In genomic region chr10:61986788-61987187, GRCh38 we compare ENCODE assay signal across 13 cellular contexts.
DNase-seq lines count a peak whose midpoint lies in the region; ATAC-seq and TF ChIP-seq lines count a peak whose summit lies in the region.
"Had no signal": no experiment of that assay in that cellular context is flagged by ENCODE, and none has a peak within 500 bp of the region (broad histone marks: within the 10 kb centered on the region; RNA-seq: fewer than 3 reads in every experiment).

No MANE protein-coding gene starts in this region.

- no peak overlapping the region for H3K14ac ChIP-seq in H9 (ENCODE audit: insufficient read depth, low read length)

- no peak overlapping the region for H2AK5ac ChIP-seq in H9 (ENCODE audit: insufficient read length, low read length)

- H2BK15ac ChIP-seq in H9 (ENCODE audit: low read depth, low read length): no peak overlapping the region

- no peaks in the 10 kb centered on the region for H3K27me3 Mint-ChIP-seq in H9 (ENCODE audit: low read depth)
- H3K27me3 Mint-ChIP-seq in activated naive CD8-positive, alpha-beta T cell treated with anti-CD3 and anti-CD28 coated beads for 36 hours: no peaks in the 10 kb centered on the region
- H3K27me3 Mint-ChIP-seq in naive thymus-derived CD8-positive, alpha-beta T cell: no peaks in the 10 kb centered on the region

- H3K27me3 ChIP-seq in BLaER1 (no peaks in the 10 kb centered on the region), H9 (ENCODE audit: insufficient read depth, low read length) (no peaks in the 10 kb centered on the region)
- H3K27me3 ChIP-seq: dorsolateral prefrontal cortex, suprapubic skin had no signal

- no peak overlapping the region for H4K91ac ChIP-seq in H9 (ENCODE audit: insufficient read length, low read depth, low read length)

- H4K8ac ChIP-seq in H9 (replicated peaks; ENCODE audit: insufficient read length, low read depth, low read length): no peak overlapping the region

- TF ChIP-seq CTCF in H9 (conservative IDR thresholded peaks at IDR 0.05): no peak

- no peak overlapping the region for H2BK20ac ChIP-seq in H9 (ENCODE audit: low read depth, low read length, poor library complexity, severe bottlenecking)

- DNase-seq in H9 (no peak), middle frontal gyrus (ENCODE audit: extremely low spot score, low spot score) (no peak), inferior parietal cortex (ENCODE audit: extremely low spot score) (no peak), T1000 (lab: John Stamatoyannopoulos, UW) (no peak), amniotic stem cell (lab: John Stamatoyannopoulos, UW) (no peak)
- no peak for DNase-seq in activated naive CD8-positive, alpha-beta T cell treated with anti-CD3 and anti-CD28 coated beads for 36 hours
- DNase-seq in naive thymus-derived CD8-positive, alpha-beta T cell: no peak
- DNase-seq: dorsolateral prefrontal cortex; lower lobe of right lung; NCI-H2171 treated with DMSO at 0.1 percent for 48 hours; stimulated activated CD4-positive, alpha-beta T cell treated with anti-CD3 and anti-CD28 coated beads, Interleukin-4, amount 100 ng/mL, for 24 hours had no signal

- no peak overlapping the region for H2BK5ac ChIP-seq in H9 (ENCODE audit: insufficient read length, low read length)

- H3K23ac ChIP-seq in H9 (ENCODE audit: insufficient read length, low read depth, low read length): no peak overlapping the region

- POLR2A ChIA-PET in naive thymus-derived CD8-positive, alpha-beta T cell (lab: Charles Lee): no interaction called here

- no peak overlapping the region for H3T11ph ChIP-seq in H9 (ENCODE audit: low read length)

- no peak overlapping the region for H4K5ac ChIP-seq in H9 (ENCODE audit: insufficient read length, low read depth, low read length)

- H3K4me2 ChIP-seq in BLaER1: peak overlapping the region; percentile 40
- peak overlapping the region; percentile 83 for H3K4me2 ChIP-seq in H9 (ENCODE audit: insufficient read depth, insufficient read length, low read length)

- H3K36me3 Mint-ChIP-seq in H9 (ENCODE audit: insufficient read depth in 1 of 3, low read depth in 3 of 3): peaks cover 0 to 5% (median 0%) of the 10 kb centered on the region in 3 experiments; a peak in 2 of 7 replicates
- H3K36me3 Mint-ChIP-seq in activated naive CD8-positive, alpha-beta T cell treated with anti-CD3 and anti-CD28 coated beads for 36 hours: peaks cover 63% of the 10 kb centered on the region
- peaks cover 0 to 12% (median 8%) of the 10 kb centered on the region in 3 donors for H3K36me3 Mint-ChIP-seq in naive thymus-derived CD8-positive, alpha-beta T cell

- H3K9ac ChIP-seq in BLaER1 (no peak overlapping the region), H9 (ENCODE audit: extremely low read depth, insufficient read length, low read length) (no peak overlapping the region)

- peak overlapping the region in 1 of 2 experiments; percentile 10; a peak in 2 of 5 replicates for H3K4me3 Mint-ChIP-seq in H9
- H3K4me3 Mint-ChIP-seq in activated naive CD8-positive, alpha-beta T cell treated with anti-CD3 and anti-CD28 coated beads for 36 hours: peak overlapping the region; percentile 56
- peak overlapping the region in 2 of 10 donors; percentile 13 to 49 for H3K4me3 Mint-ChIP-seq in naive thymus-derived CD8-positive, alpha-beta T cell

- no peak overlapping the region for H3K56ac ChIP-seq in H9 (ENCODE audit: insufficient read length, low read depth, low read length)

- H3K27ac Mint-ChIP-seq in H9: peak overlapping the region in 2 of 3 experiments; percentile 75 to 94; a peak in 5 of 7 replicates
- peak overlapping the region; percentile 97 for H3K27ac Mint-ChIP-seq in activated naive CD8-positive, alpha-beta T cell treated with anti-CD3 and anti-CD28 coated beads for 36 hours
- H3K27ac Mint-ChIP-seq in naive thymus-derived CD8-positive, alpha-beta T cell: peak overlapping the region in 7 of 10 donors; percentile 6 to 92 (median 71)

- H3K4ac ChIP-seq in H9 (ENCODE audit: low read depth, low read length): no peak overlapping the region

- H4K20me1 ChIP-seq in BLaER1 (peaks cover 74% of the 10 kb centered on the region), H9 (ENCODE audit: control insufficient read depth, insufficient read depth, insufficient read length) (no peaks in the 10 kb centered on the region)

- H3K79me1 ChIP-seq in H9 (ENCODE audit: insufficient read depth, low read depth, low read length, poor library complexity, severe bottlenecking): no peaks in the 10 kb centered on the region

- H3K9me3 Mint-ChIP-seq in H9: peaks cover 0 to 4% of the 10 kb centered on the region in 2 experiments; a peak in 4 of 5 replicates
- H3K9me3 Mint-ChIP-seq in activated naive CD8-positive, alpha-beta T cell treated with anti-CD3 and anti-CD28 coated beads for 36 hours: peaks cover 7% of the 10 kb centered on the region
- no peaks in the 10 kb centered on the region for H3K9me3 Mint-ChIP-seq in naive thymus-derived CD8-positive, alpha-beta T cell

- peak overlapping the region; percentile 24; the same call in 1 of the 2 replicates for H3K27ac ChIP-seq in BLaER1
- peak overlapping the region; percentile 77 for H3K27ac ChIP-seq in H9 (ENCODE audit: insufficient read length, low read depth, low read length)
- H3K27ac ChIP-seq: lower lobe of right lung had no signal

- no peak overlapping the region for H3K4me3 ChIP-seq in BLaER1
- H3K4me3 ChIP-seq: dorsolateral prefrontal cortex, lower lobe of right lung, suprapubic skin had no signal

- H2BK12ac ChIP-seq in H9 (ENCODE audit: insufficient read length, low read depth, low read length): no peak overlapping the region

- ATAC-seq in naive thymus-derived CD8-positive, alpha-beta T cell: no peak
- ATAC-seq: lower lobe of right lung had no signal

- peaks cover 82% of the 10 kb centered on the region for H3K36me3 ChIP-seq in BLaER1
- H3K36me3 ChIP-seq: lower lobe of right lung, suprapubic skin had no signal

- WGBS in H9 (ENCODE audit: extremely low coverage, insufficient read length, low lambda C conversion rate): no CpG with 5 or more reads among the region's 4 CpGs

- H3K4me1 ChIP-seq in BLaER1 (peaks cover 75% of the 10 kb centered on the region), H9 (ENCODE audit: insufficient read depth, low read length) (peaks cover 17% of the 10 kb centered on the region)

- H3K23me2 ChIP-seq in H9 (ENCODE audit: insufficient read length, low read depth, low read length, poor library complexity, severe bottlenecking): no peaks in the 10 kb centered on the region

- H3K79me2 ChIP-seq in H9 (ENCODE audit: insufficient read depth, low read length): no peaks in the 10 kb centered on the region

- H2BK120ac ChIP-seq in H9 (ENCODE audit: low read depth, low read length, poor library complexity, severe bottlenecking): no peak overlapping the region

- H3K4me1 Mint-ChIP-seq in H9: peaks cover 36 to 42% of the 10 kb centered on the region in 2 experiments
- peaks cover 71% of the 10 kb centered on the region for H3K4me1 Mint-ChIP-seq in activated naive CD8-positive, alpha-beta T cell treated with anti-CD3 and anti-CD28 coated beads for 36 hours
- peaks cover 18 to 67% (median 40%) of the 10 kb centered on the region in 4 donors for H3K4me1 Mint-ChIP-seq in naive thymus-derived CD8-positive, alpha-beta T cell

- no peaks in the 10 kb centered on the region for H3K9me3 ChIP-seq in BLaER1
- no peaks in the 10 kb centered on the region for H3K9me3 ChIP-seq in H9 (ENCODE audit: control insufficient read depth, low read depth, low read length)
- H3K9me3 ChIP-seq: lower lobe of right lung, suprapubic skin had no signal

- H3K18ac ChIP-seq in H9 (ENCODE audit: insufficient read length, low read depth, low read length): no peak overlapping the region

- H2AFZ ChIP-seq in H9 (ENCODE audit: low read length): no peak overlapping the region
